18 cellular contexts compared by ENCODE assay signal in genomic region chr2:11757101-11757500, GRCh38. TPM values are rescaled to one million over a fixed set of nuclear protein-coding genes. Genes with fewer than 3 reads are reported as not detected.
A peak's percentile ranks its signal among the peaks of the same experiment; 100 is the strongest.
DNase-seq lines count a peak whose midpoint lies in the region; ATAC-seq, FAIRE-seq and TF ChIP-seq lines count a peak whose summit lies in the region.
"Had no signal": no experiment of that assay in that cellular context is flagged by ENCODE, and none has a peak within 500 bp of the region (broad histone marks: within the 10 kb centered on the region; RNA-seq: fewer than 3 reads in every experiment).

No MANE protein-coding gene starts in this region.

- no peak overlapping the region for H2BK15ac ChIP-seq in mesenchymal stem cell (ENCODE audit: low read depth, poor library complexity, severe bottlenecking)

- intact Hi-C loops in GM12878 (cut with micrococcal nuclease; ENCODE audit: unreplicated experiment) (no loop called here), ovary (cut with DNase I) (no loop called here)

- H3K9ac ChIP-seq in GM12878 (ENCODE audit: control insufficient read depth, insufficient read depth, low read length) (no peak overlapping the region), mesenchymal stem cell (ENCODE audit: low read length) (no peak overlapping the region)

- no peak overlapping the region for H2BK12ac ChIP-seq in mesenchymal stem cell (ENCODE audit: low read length in 2 of 2)

- H2AFZ ChIP-seq in GM12878 (ENCODE audit: control insufficient read depth, low read depth, low read length) (no peak overlapping the region), mesenchymal stem cell (ENCODE audit: low read depth, low read length) (no peak overlapping the region)

- H3K9me3 ChIP-seq in GM12878 (replicated peaks; ENCODE audit: control insufficient read depth, insufficient read depth, low read length) (no peaks in the 10 kb centered on the region), tibial nerve (no peaks in the 10 kb centered on the region), ovary (no peaks in the 10 kb centered on the region), mesenchymal stem cell (ENCODE audit: control insufficient read depth, low read length) (no peaks in the 10 kb centered on the region)
- H3K9me3 ChIP-seq: left lung, right atrium auricular region, uterus had no signal

- RAD21 ChIA-PET in GM12878 (lab: Charles Lee; ENCODE audit: unreplicated experiment): interaction anchor here (1.1 to 2.9 kb wide), 7 partner anchors 10 to 22 kb away, joined by 3 to 16 read pairs (median 6); partner anchors contain the start of gene LPIN1

- H3K27ac ChIP-seq in GM12878 (ENCODE audit: control insufficient read depth, insufficient read depth) (no peak overlapping the region), tibial nerve (peak overlapping the region in 3 of 4 donors; percentile 2 to 79 (median 29)), ovary (no peak overlapping the region), mesenchymal stem cell (ENCODE audit: low read length, poor library complexity, severe bottlenecking) (no peak overlapping the region)
- H3K27ac ChIP-seq: dorsolateral prefrontal cortex, left lung, right atrium auricular region, uterus had no signal

- TF ChIP-seq CTCF in GM12878 (IDR thresholded peaks at IDR 0.05 in 2 of 3, conservative IDR thresholded peaks at IDR 0.05 in 1 of 3; ENCODE audit: control insufficient read depth in 2 of 3, extremely low read depth in 1 of 3, insufficient read depth in 1 of 3, low read depth in 3 of 3, low read length in 3 of 3) (no peak), tibial nerve (IDR thresholded peaks at IDR 0.05) (no peak), ovary (IDR thresholded peaks at IDR 0.05) (no peak)

- in situ Hi-C loops in GM12878 (cut with MboI): no loop called here

- H3K4me2 ChIP-seq in GM12878 (ENCODE audit: control insufficient read depth, insufficient read depth): no peak overlapping the region
- no peak overlapping the region for H3K4me2 ChIP-seq in mesenchymal stem cell (ENCODE audit: low read length, poor library complexity, severe bottlenecking)

- no peak overlapping the region for H4K8ac ChIP-seq in mesenchymal stem cell (ENCODE audit: low read length)

- no TSS peak for BruUV-seq in GM12878 (replicated peaks; lab: Mats Ljungman, UMichigan)

- H3K14ac ChIP-seq in mesenchymal stem cell (ENCODE audit: low read length in 2 of 2): no peak overlapping the region

- no peak for TF ChIP-seq RAD21 in GM12878 (IDR thresholded peaks at IDR 0.05; ENCODE audit: insufficient read depth, low read depth, low read length)

- no peak overlapping the region for H3K23ac ChIP-seq in mesenchymal stem cell (ENCODE audit: low read length in 2 of 2)

- FAIRE-seq in GM12878 (lab: Jason Lieb, UNC): no peak
- FAIRE-seq: GM12891 had no signal

- peaks cover 29% of the 10 kb centered on the region for H3K79me2 ChIP-seq in GM12878 (ENCODE audit: control insufficient read depth, insufficient read depth, low read length)

- H2AK5ac ChIP-seq in mesenchymal stem cell (ENCODE audit: low read length, severe bottlenecking): no peak overlapping the region

- H3K27me3 ChIP-seq in GM12878 (replicated peaks in 1 of 2; ENCODE audit: control insufficient read depth in 2 of 2, insufficient read depth in 2 of 2, low read length in 1 of 2) (no peaks in the 10 kb centered on the region), tibial nerve (no peaks in the 10 kb centered on the region), ovary (no peaks in the 10 kb centered on the region), mesenchymal stem cell (ENCODE audit: control insufficient read depth in 1 of 2, insufficient read depth in 1 of 2, low read length in 2 of 2) (no peaks in the 10 kb centered on the region)
- H3K27me3 ChIP-seq: dorsolateral prefrontal cortex, left lung, right atrium auricular region, uterus had no signal

- no peak overlapping the region for H2BK120ac ChIP-seq in mesenchymal stem cell (ENCODE audit: low read depth, low read length)

- H3K27ac Mint-ChIP-seq in activated naive CD4-positive, alpha-beta T cell treated with anti-CD3 and anti-CD28 coated beads, Interleukin-2, amount 50 U/mL, for 24 hours: peak overlapping the region; percentile 90

- H3K4ac ChIP-seq in mesenchymal stem cell (ENCODE audit: low read depth in 1 of 2, low read length in 2 of 2): no peak overlapping the region

- H3K36me3 Mint-ChIP-seq in activated naive CD4-positive, alpha-beta T cell treated with anti-CD3 and anti-CD28 coated beads, Interleukin-2, amount 50 U/mL, for 24 hours: peaks cover 9% of the 10 kb centered on the region

- SMC1A ChIA-PET in GM12878 (lab: Charles Lee; ENCODE audit: uncharacterized antibody, unreplicated experiment): interaction anchor here (0.6 to 16.4 kb wide), 13 partner anchors 8 to 297 kb away, joined by 3 to 222 read pairs (median 5); partner anchors contain the start of gene LPIN1

- TF ChIP-seq EP300 in GM12878 (IDR thresholded peaks at IDR 0.05; ENCODE audit: borderline replicate concordance in 1 of 2, control insufficient read depth in 1 of 2, low read depth in 2 of 2, low read length in 2 of 2) (no peak), tibial nerve (IDR thresholded peaks at IDR 0.05) (no peak), ovary (IDR thresholded peaks at IDR 0.05) (no peak)

- H3K4me1 ChIP-seq in GM12878 (ENCODE audit: control insufficient read depth, insufficient read depth, low read length) (peaks cover 34% of the 10 kb centered on the region), tibial nerve (peaks cover 0 to 54% (median 27%) of the 10 kb centered on the region in 4 donors), ovary (ENCODE audit: insufficient read depth) (peaks cover 11% of the 10 kb centered on the region), mesenchymal stem cell (ENCODE audit: control insufficient read depth, insufficient read depth, low read depth, low read length) (peaks cover 11% of the 10 kb centered on the region)

- H3K79me1 ChIP-seq in mesenchymal stem cell (replicated peaks; ENCODE audit: low read length, poor library complexity, severe bottlenecking): peaks cover 36% of the 10 kb centered on the region

- 57% methylated on average over 4 of the region's 4 CpGs for WGBS in GM12878 (ENCODE audit: insufficient coverage, insufficient replicate concordance, low lambda C conversion rate, missing lambda C conversion rate)
- WGBS in tibial nerve, 2 donors: 64 to 74% methylated on average over 4 of the region's 4 CpGs
- 42 to 45% (median 45%) methylated on average over 4 of the region's 4 CpGs for WGBS in ovary, 3 donors
- 53% methylated on average over 3 of the region's 4 CpGs for WGBS in mesenchymal stem cell

- H4K20me1 ChIP-seq in GM12878 (ENCODE audit: control insufficient read depth, insufficient read depth): no peaks in the 10 kb centered on the region

- no peak for ATAC-seq in GM12878
- ATAC-seq: left lung, Right ventricle myocardium inferior had no signal

- H3K27me3 Mint-ChIP-seq in activated naive CD4-positive, alpha-beta T cell treated with anti-CD3 and anti-CD28 coated beads, Interleukin-2, amount 50 U/mL, for 24 hours: no peaks in the 10 kb centered on the region
- H3K27me3 Mint-ChIP-seq: naive B cell had no signal

- CTCF ChIA-PET in GM12878 (lab: Yijun Ruan, JAX): interaction anchor here (0.7 to 28.9 kb wide), 8 partner anchors 8 to 110 kb away, joined by 3 to 684 read pairs (median 10); partner anchors contain the start of gene LPIN1

- TF ChIP-seq POLR2A in GM12878 (IDR thresholded peaks at IDR 0.05; ENCODE audit: low read depth, low read length) (no peak), tibial nerve (IDR thresholded peaks at IDR 0.05) (no peak), ovary (IDR thresholded peaks at IDR 0.05) (no peak)

- peaks cover 83% of the 10 kb centered on the region for H3K4me1 Mint-ChIP-seq in activated naive CD4-positive, alpha-beta T cell treated with anti-CD3 and anti-CD28 coated beads, Interleukin-2, amount 50 U/mL, for 24 hours

- no peak for DNase-seq in activated naive CD4-positive, alpha-beta T cell (lab: John Stamatoyannopoulos, UW)
- DNase-seq in NCI-H2171 treated with DMSO at 0.1 percent for 48 hours (lab: John Stamatoyannopoulos, UW): peak; percentile 75
- no peak for DNase-seq in GM12878 (ENCODE audit: low read depth, low spot score)
- DNase-seq in tibial nerve (ENCODE audit: low spot score in 2 of 2): no peak
- DNase-seq in SKM-1 (lab: John Stamatoyannopoulos, UW; ENCODE audit: unreplicated experiment): no peak
- DNase-seq in ovary: no peak
- DNase-seq in mesenchymal stem cell: no peak
- DNase-seq: dorsolateral prefrontal cortex; hypothalamus; left lung; naive B cell; NCI-H82; stimulated activated CD4-positive, alpha-beta T cell treated with anti-CD3 and anti-CD28 coated beads, Interleukin-2, amount 100 ng/mL, for 24 hours; uterus had no signal

- no peak overlapping the region for H4K91ac ChIP-seq in mesenchymal stem cell (ENCODE audit: low read length)

- POLR2A ChIA-PET in GM12878 (lab: Charles Lee): interaction anchor here (0.9 to 7.0 kb wide), 4 partner anchors 8 to 19 kb away, joined by 5 to 84 read pairs (median 5); partner anchors contain the start of gene LPIN1

- H2BK5ac ChIP-seq in mesenchymal stem cell (ENCODE audit: low read depth, low read length, poor library complexity, severe bottlenecking): no peak overlapping the region

- H3K4me3 ChIP-seq in GM12878 (no peak overlapping the region), tibial nerve (no peak overlapping the region), ovary (no peak overlapping the region), mesenchymal stem cell (ENCODE audit: insufficient read depth in 1 of 2, low read depth in 1 of 2, low read length in 2 of 2) (no peak overlapping the region)
- H3K4me3 ChIP-seq: dorsolateral prefrontal cortex, left lung, right atrium auricular region, uterus had no signal

- peaks cover 0 to 2% of the 10 kb centered on the region in 2 experiments; a peak in 1 of 4 replicates for H3K36me3 ChIP-seq in GM12878 (ENCODE audit: control insufficient read depth in 2 of 2, insufficient read depth in 2 of 2, low read length in 1 of 2)
- no peaks in the 10 kb centered on the region for H3K36me3 ChIP-seq in tibial nerve
- no peaks in the 10 kb centered on the region for H3K36me3 ChIP-seq in ovary
- H3K36me3 ChIP-seq in mesenchymal stem cell (ENCODE audit: control insufficient read depth in 1 of 2, insufficient read depth in 2 of 2, low read depth in 1 of 2, low read length in 2 of 2): peaks cover 3 to 16% of the 10 kb centered on the region in 2 experiments
- H3K36me3 ChIP-seq: left lung, right atrium auricular region, uterus had no signal

- peak overlapping the region; percentile 71 for H3K4me3 Mint-ChIP-seq in activated naive CD4-positive, alpha-beta T cell treated with anti-CD3 and anti-CD28 coated beads, Interleukin-2, amount 50 U/mL, for 24 hours

- no peak overlapping the region for H3K18ac ChIP-seq in mesenchymal stem cell (ENCODE audit: low read depth in 1 of 2, low read length in 2 of 2)

- no peaks in the 10 kb centered on the region for H3K9me3 Mint-ChIP-seq in activated naive CD4-positive, alpha-beta T cell treated with anti-CD3 and anti-CD28 coated beads, Interleukin-2, amount 50 U/mL, for 24 hours
- H3K9me3 Mint-ChIP-seq: naive B cell had no signal

RNA-seq across cellular contexts. Expression of gene LPIN1, which starts 10.7 kb away (rescaled TPM):
- 183 and 196 TPM in 2 replicates for total RNA-seq in GM12878 (2013; cell fraction: nucleolus; rRNA removed)
- total RNA-seq in GM12878 (2014; rRNA removed): 52.2 and 58.5 TPM in 2 replicates
- total RNA-seq in GM12878 (2014; rRNA removed; fragmentation: Illumina TruSeq; extraction: Trizol): 46.1 and 48.3 TPM in 2 replicates
- total RNA-seq in GM12878 (2021): 59.9 and 61.4 TPM in 2 replicates
- polyA plus RNA-seq in GM12878 (2011; ENCODE audit: low read depth): 12.5 TPM
- 75.6 and 82.5 TPM in 2 replicates for polyA plus RNA-seq in GM12878 (2011; rRNA removed)
- 55.7 and 55.9 TPM in 2 replicates for polyA plus RNA-seq in GM12878 (2011; cell fraction: cytosol; rRNA removed)
- 97.5 and 102 TPM in 2 replicates for polyA plus RNA-seq in GM12878 (2011; cell fraction: nucleus; rRNA removed)
- polyA plus RNA-seq in GM12878 (2012): 17.6 and 19.7 TPM in 2 replicates
- 50.8 and 52.3 TPM in 2 replicates for polyA plus RNA-seq in GM12878 (2014; fragmentation: Illumina TruSeq; extraction: Trizol)
- 10 to 100 TPM; 18.8 to 23.9 TPM for polyA plus RNA-seq in GM12878 (2014; fragmentation: Nextera tagmentation; extraction: Ambion mirVana)
- polyA plus RNA-seq in GM12878 (2014; rRNA removed): 60.1 and 63.6 TPM in 2 replicates
- 10 to 100 TPM; 37.0 to 37.5 TPM for polyA plus RNA-seq in GM12878 (2016; fragmentation: Nextera tagmentation; extraction: Ambion mirVana)
- polyA minus RNA-seq in GM12878 (2011; rRNA and poly(A)+ RNA removed): 55.0 and 62.3 TPM in 2 replicates
- 17.0 and 20.3 TPM in 2 replicates for polyA minus RNA-seq in GM12878 (2011; cell fraction: cytosol; rRNA and poly(A)+ RNA removed)
- 69.2 and 114 TPM in 2 replicates for polyA minus RNA-seq in GM12878 (2011; cell fraction: nucleus; rRNA and poly(A)+ RNA removed)
- total RNA-seq in tibial nerve: 100 to 1,000 TPM; 170 to 202 (median 172) TPM
- 100 to 1,000 TPM in 1 of 7 donors, 10 to 100 TPM in 6; 19.9 to 144 (median 57.1) TPM for total RNA-seq in ovary
- 10 to 100 TPM; 25.6 to 33.7 TPM for polyA plus RNA-seq in ovary
- 42.3 TPM for polyA plus RNA-seq in mesenchymal stem cell (2013, experiment 1 of 2)
- polyA plus RNA-seq in mesenchymal stem cell (2013, experiment 2 of 2): 40.8 TPM

Comparison
In these comparisons a context has a peak if more than half of its experiments do, and no peak if none do; other contexts are left out.
1. H3K27ac ChIP-seq: peak in tibial nerve (3 of 4); none in GM12878 (single experiment), ovary (0 of 2) and mesenchymal stem cell (single experiment).